26 cellular contexts compared by ENCODE assay signal in genomic region chr1:2896824-2897223, GRCh38.
"Had no signal": no experiment of that assay in that cellular context is flagged by ENCODE, and none has a peak within 500 bp of the region (broad histone marks: within the 10 kb centered on the region; RNA-seq: fewer than 3 reads in every experiment).

No MANE protein-coding gene starts in this region.

- H3K27ac ChIP-seq: SK-N-MC had no signal

- H3K4me3 ChIP-seq: SK-N-MC had no signal

- FAIRE-seq: astrocyte, TTC549 had no signal

- DNase-seq: activated B cell treated with CpG ODN at 0.5 μM for 24 hours; activated CD4-positive, alpha-beta T cell treated with anti-CD3 and anti-CD28 coated beads for 1 hour; activated CD4-positive, alpha-beta T cell treated with anti-CD3 and anti-CD28 coated beads, Interleukin-2, amount 10 ng/mL, durations not matched to agents 24 days and 14 days; activated CD4-positive, alpha-beta T cell treated with anti-CD3 and anti-CD28 coated beads, Interleukin-2, amount 50 U/mL, for 48 hours; activated CD8-positive, alpha-beta memory T cell treated with anti-CD3 and anti-CD28 coated beads, Interleukin-2, amount 10 ng/mL, durations not matched to agents 7 days and 5 days; activated effector memory CD4-positive, alpha-beta T cell treated with anti-CD3 and anti-CD28 coated beads, Interleukin-2, amount 50 U/mL, for 16 hours; activated naive CD4-positive, alpha-beta T cell treated with Interleukin-2 at 50 U/mL for 16 hours; activated naive CD8-positive, alpha-beta T cell treated with anti-CD3 and anti-CD28 coated beads, Interleukin-2, amount 50 U/mL, for 24 hours; activated T-cell treated with anti-CD3 and anti-CD28 coated beads, Interleukin-2, amount 50 U/mL, for 24 hours; amniotic stem cell; Kasumi-1; NCI-H1092; NCI-H1417; NCI-H1930; NCI-H2171; NCI-H2227 treated with DMSO at 0.1 percent for 48 hours; NCI-H446 treated with DMSO at 0.1 percent for 48 hours; NCI-H526; NCI-H774; RPMI8226; T-cell; T-helper 2 cell; T1000 had no signal
